ENCODE assay signal across 9 cellular contexts in genomic region chr5:134547579-134547978, GRCh38. TPM values are rescaled to one million over a fixed set of nuclear protein-coding genes. Genes with fewer than 3 reads are reported as not detected.
DNase-seq lines count a peak whose midpoint lies in the region; ATAC-seq, FAIRE-seq and TF ChIP-seq lines count a peak whose summit lies in the region.
"Had no signal": no experiment of that assay in that cellular context is flagged by ENCODE, and none has a peak within 500 bp of the region (broad histone marks: within the 10 kb centered on the region; RNA-seq: fewer than 3 reads in every experiment).

No MANE protein-coding gene starts in this region.

- DNase-seq in Right ventricle myocardium inferior (ENCODE audit: missing footprints) (peak; percentile 68), cardiac septum (ENCODE audit: low spot score) (no peak), amniotic epithelial cell (ENCODE audit: low read depth) (peak; percentile 76), iPS-NIHi11 (ENCODE audit: low spot score) (peak; percentile 30), ureter (ENCODE audit: low spot score) (peak; percentile 52), HuH-7 (ENCODE audit: low spot score) (no peak), urothelium cell line (ENCODE audit: low spot score) (no peak), D721Med (ENCODE audit: insufficient read length, low spot score) (no peak)
- DNase-seq: NCI-H510A had no signal

- FAIRE-seq in urothelium cell line (lab: Jason Lieb, UNC) (no peak), D721Med (lab: Jason Lieb, UNC) (no peak)

- peak; percentile 24 for ATAC-seq in Right ventricle myocardium inferior

- intact Hi-C loops in Right ventricle myocardium inferior (cut with DNase I) (no loop called here), cardiac septum (cut with DNase I) (no loop called here)

- TF ChIP-seq CTCF in D721Med (IDR thresholded peaks at IDR 0.05; ENCODE audit: insufficient read depth, missing control alignments), result no peak

RNA-seq across cellular contexts. Expression of gene JADE2, which starts 22.1 kb away (rescaled TPM):
- total RNA-seq in Right ventricle myocardium inferior, result 24.6 TPM
- 25.7 TPM for total RNA-seq in cardiac septum
- 68.7 TPM for total RNA-seq in ureter

Comparison
In these comparisons a context has a peak if more than half of its experiments do, and no peak if none do; other contexts are left out.
1. DNase-seq: peak in Right ventricle myocardium inferior (single experiment), amniotic epithelial cell (single experiment), iPS-NIHi11 (single experiment) and ureter (single experiment); none in cardiac septum (single experiment), HuH-7 (single experiment), urothelium cell line (single experiment) and D721Med (single experiment).